1 cellular context compared by ENCODE assay signal in the genomic region with DNA sequence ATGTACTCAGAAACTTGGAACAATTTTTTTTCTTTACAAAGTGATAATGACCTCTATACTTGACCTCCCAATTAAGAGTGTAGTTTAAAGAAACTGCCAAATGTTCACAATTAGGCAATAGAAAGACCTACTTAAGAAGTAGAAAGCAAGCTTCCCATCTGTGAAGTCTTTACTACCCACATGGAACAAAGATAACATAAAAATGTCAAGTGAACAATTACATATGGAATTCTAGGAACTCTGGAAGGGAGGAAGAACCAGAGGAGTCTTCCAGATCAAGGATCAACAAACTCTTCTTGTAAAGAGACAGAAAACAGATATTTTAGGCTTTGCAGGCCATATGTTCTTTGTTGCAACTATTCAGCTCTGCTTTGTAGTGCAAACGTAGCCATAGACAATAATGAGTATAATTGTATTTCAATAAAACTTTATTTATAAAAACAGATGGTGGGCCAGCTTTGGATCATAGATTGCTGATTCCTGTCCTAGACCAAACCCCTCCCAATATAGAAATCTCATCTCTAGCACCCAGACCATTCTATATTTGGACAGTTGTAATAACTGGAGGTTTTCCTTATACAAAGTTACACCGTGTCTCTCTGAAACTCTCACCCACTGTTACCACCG.
TF ChIP-seq lines count a peak whose summit lies in the region.

No MANE protein-coding gene starts in this region.

TF ChIP-seq in HCT116, 20 proteins besides CTCF, POLR2A, EP300 and RAD21 (continued from another document):
- TF ChIP-seq, protein P1, sequence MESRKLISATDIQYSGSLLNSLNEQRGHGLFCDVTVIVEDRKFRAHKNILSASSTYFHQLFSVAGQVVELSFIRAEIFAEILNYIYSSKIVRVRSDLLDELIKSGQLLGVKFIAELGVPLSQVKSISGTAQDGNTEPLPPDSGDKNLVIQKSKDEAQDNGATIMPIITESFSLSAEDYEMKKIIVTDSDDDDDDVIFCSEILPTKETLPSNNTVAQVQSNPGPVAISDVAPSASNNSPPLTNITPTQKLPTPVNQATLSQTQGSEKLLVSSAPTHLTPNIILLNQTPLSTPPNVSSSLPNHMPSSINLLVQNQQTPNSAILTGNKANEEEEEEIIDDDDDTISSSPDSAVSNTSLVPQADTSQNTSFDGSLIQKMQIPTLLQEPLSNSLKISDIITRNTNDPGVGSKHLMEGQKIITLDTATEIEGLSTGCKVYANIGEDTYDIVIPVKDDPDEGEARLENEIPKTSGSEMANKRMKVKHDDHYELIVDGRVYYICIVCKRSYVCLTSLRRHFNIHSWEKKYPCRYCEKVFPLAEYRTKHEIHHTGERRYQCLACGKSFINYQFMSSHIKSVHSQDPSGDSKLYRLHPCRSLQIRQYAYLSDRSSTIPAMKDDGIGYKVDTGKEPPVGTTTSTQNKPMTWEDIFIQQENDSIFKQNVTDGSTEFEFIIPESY (IDR thresholded peaks at IDR 0.05; ENCODE audit: extremely low read depth, insufficient replicate concordance, low read length) = no peak
